25 cellular contexts compared by ENCODE assay signal in the genomic region with DNA sequence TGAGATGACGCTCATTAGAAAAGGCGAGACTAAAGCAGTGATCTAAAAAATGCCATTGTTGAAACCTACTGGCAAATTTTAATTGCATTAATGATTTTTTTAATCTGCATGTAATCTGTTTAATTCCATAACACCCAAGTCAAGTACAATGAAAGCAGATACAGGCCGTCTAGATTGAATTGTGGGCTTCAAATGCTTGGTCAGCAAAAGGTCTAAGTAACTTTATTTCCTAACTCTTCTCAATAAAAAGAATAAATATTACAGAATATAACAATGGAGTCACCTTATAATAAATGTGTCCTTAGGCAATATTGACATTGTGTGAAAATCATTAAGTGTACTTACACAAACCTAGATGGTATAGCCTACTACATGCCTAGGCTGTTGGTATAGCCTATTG.
"Had no signal": no experiment of that assay in that cellular context is flagged by ENCODE, and none has a peak within 500 bp of the region (broad histone marks: within the 10 kb centered on the region; RNA-seq: fewer than 3 reads in every experiment).

No MANE protein-coding gene starts in this region.

- H3K9me3 ChIP-seq: gastroesophageal sphincter, heart left ventricle, left lung, mucosa of descending colon, neutrophil, stomach, thoracic aorta, tibial nerve, upper lobe of left lung had no signal

- H3K4me1 Mint-ChIP-seq: stimulated activated effector memory CD8-positive, alpha-beta T cell treated with anti-CD3 and anti-CD28 coated beads, Interleukin-12 subunit alpha, Interleukin-12 subunit beta, amount 100 ng/mL, for 72 hours had no signal

- H3K36me3 ChIP-seq: gastroesophageal sphincter, left lung, neutrophil, stomach, thoracic aorta, tibial nerve, upper lobe of left lung had no signal

- H3K27me3 ChIP-seq: foreskin keratinocyte, gastroesophageal sphincter, heart left ventricle, left lung, neutrophil, stomach, tibial nerve, upper lobe of left lung had no signal

- H3K9ac ChIP-seq: parathyroid adenoma had no signal

- H3K4me3 ChIP-seq: gastroesophageal sphincter, heart left ventricle, left lung, mucosa of descending colon, smooth muscle cell, stomach, thoracic aorta, tibial nerve, upper lobe of left lung had no signal

- H3K36me3 Mint-ChIP-seq: mesothelial cell of epicardium; naive B cell; natural killer cell treated with Interleukin-12 subunit alpha and Interleukin-12 subunit beta and Interleukin-15 and Interleukin-18, amount 100 ng/mL, for 72 hours; stimulated activated effector memory CD8-positive, alpha-beta T cell treated with anti-CD3 and anti-CD28 coated beads, Interleukin-12 subunit alpha, Interleukin-12 subunit beta, amount 100 ng/mL, for 72 hours had no signal

- H3K4me3 Mint-ChIP-seq: mesothelial cell of epicardium; natural killer cell treated with Interleukin-12 subunit alpha and Interleukin-12 subunit beta and Interleukin-15 and Interleukin-18, amount 100 ng/mL, for 72 hours; neural crest cell; stimulated activated effector memory CD8-positive, alpha-beta T cell treated with anti-CD3 and anti-CD28 coated beads, Interleukin-12 subunit alpha, Interleukin-12 subunit beta, amount 100 ng/mL, for 72 hours had no signal

- H3K27me3 Mint-ChIP-seq: naive B cell had no signal

- FAIRE-seq: islet of Langerhans had no signal

- H3K79me2 ChIP-seq: parathyroid adenoma had no signal

- H3K27ac ChIP-seq: foreskin keratinocyte, gastroesophageal sphincter, heart left ventricle, left lung, neutrophil, parathyroid adenoma, stomach, thoracic aorta, tibial nerve, upper lobe of left lung had no signal

- H3K4me2 ChIP-seq: smooth muscle cell had no signal

- H3K27ac Mint-ChIP-seq: mesothelial cell of epicardium; natural killer cell treated with Interleukin-12 subunit alpha and Interleukin-12 subunit beta and Interleukin-15 and Interleukin-18, amount 100 ng/mL, for 72 hours; stimulated activated effector memory CD8-positive, alpha-beta T cell treated with anti-CD3 and anti-CD28 coated beads, Interleukin-12 subunit alpha, Interleukin-12 subunit beta, amount 100 ng/mL, for 72 hours had no signal

- DNase-seq: cortex of kidney; effector CD4-positive, alpha-beta T cell; foreskin keratinocyte; heart left ventricle; hippocampal formation; left cardiac atrium; left lung; mucosa of descending colon; naive B cell; stimulated activated CD4-positive, alpha-beta T cell treated with anti-CD3 and anti-CD28 coated beads, Interleukin-2, amount 100 ng/mL, for 24 hours; stimulated activated CD4-positive, alpha-beta T cell treated with anti-CD3 and anti-CD28 coated beads, Interleukin-4, amount 100 ng/mL, for 24 hours; stimulated activated naive CD4-positive, alpha-beta T cell treated with Interleukin-2 at 50 U/mL for 16 hours; stomach; upper lobe of left lung had no signal

- H2AFZ ChIP-seq: parathyroid adenoma had no signal

- H3K4me1 ChIP-seq: foreskin keratinocyte, left lung, parathyroid adenoma, upper lobe of left lung had no signal

- H3K9me3 Mint-ChIP-seq: mesothelial cell of epicardium, naive B cell had no signal
